In the genomic region with DNA sequence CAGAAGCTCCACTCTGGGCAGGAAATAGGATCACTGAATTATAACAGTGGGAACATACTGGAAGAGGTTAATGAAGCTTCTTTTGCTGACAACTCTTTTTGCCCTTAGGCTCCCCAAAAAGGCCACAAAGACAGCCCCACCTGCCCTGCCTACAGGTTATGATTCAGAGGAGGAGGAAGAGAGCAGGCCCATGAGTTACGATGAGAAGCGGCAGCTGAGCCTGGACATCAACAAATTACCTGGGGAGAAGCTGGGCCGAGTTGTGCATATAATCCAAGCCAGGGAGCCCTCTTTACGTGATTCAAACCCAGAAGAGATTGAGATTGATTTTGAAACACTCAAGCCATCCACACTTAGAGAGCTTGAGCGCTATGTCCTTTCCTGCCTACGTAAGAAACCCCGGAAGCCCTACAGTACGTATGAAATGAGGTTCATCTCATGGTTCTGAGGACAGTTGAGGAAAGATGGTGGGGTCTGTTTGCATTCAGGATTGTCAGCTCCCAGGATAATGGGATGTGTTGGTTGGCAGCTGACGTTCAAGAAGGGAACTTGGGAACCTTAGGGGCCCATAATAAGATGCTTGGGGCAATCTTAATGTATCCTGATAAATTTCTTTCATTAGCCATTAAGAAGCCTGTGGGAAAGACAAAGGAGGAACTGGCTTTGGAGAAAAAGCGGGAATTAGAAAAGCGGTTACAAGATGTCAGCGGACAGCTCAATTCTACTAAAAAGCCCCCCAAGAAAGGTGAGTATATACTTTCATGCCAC, we compare ENCODE assay signal across 1 cellular context.
A peak's percentile ranks its signal among the peaks of the same experiment; 100 is the strongest.
TF ChIP-seq lines count a peak whose summit lies in the region.

No MANE protein-coding gene starts in this region.

TF ChIP-seq in HepG2, 621 proteins besides CTCF, POLR2A, EP300 and RAD21 (continues in another document):
- TF ChIP-seq ZSCAN9 (CRISPR knock-in tag; IDR thresholded peaks at IDR 0.05; ENCODE audit: borderline replicate concordance): no peak
- no peak for TF ChIP-seq ZNF432 (CRISPR knock-in tag; IDR thresholded peaks at IDR 0.05; ENCODE audit: borderline replicate concordance)
- TF ChIP-seq, protein P1, sequence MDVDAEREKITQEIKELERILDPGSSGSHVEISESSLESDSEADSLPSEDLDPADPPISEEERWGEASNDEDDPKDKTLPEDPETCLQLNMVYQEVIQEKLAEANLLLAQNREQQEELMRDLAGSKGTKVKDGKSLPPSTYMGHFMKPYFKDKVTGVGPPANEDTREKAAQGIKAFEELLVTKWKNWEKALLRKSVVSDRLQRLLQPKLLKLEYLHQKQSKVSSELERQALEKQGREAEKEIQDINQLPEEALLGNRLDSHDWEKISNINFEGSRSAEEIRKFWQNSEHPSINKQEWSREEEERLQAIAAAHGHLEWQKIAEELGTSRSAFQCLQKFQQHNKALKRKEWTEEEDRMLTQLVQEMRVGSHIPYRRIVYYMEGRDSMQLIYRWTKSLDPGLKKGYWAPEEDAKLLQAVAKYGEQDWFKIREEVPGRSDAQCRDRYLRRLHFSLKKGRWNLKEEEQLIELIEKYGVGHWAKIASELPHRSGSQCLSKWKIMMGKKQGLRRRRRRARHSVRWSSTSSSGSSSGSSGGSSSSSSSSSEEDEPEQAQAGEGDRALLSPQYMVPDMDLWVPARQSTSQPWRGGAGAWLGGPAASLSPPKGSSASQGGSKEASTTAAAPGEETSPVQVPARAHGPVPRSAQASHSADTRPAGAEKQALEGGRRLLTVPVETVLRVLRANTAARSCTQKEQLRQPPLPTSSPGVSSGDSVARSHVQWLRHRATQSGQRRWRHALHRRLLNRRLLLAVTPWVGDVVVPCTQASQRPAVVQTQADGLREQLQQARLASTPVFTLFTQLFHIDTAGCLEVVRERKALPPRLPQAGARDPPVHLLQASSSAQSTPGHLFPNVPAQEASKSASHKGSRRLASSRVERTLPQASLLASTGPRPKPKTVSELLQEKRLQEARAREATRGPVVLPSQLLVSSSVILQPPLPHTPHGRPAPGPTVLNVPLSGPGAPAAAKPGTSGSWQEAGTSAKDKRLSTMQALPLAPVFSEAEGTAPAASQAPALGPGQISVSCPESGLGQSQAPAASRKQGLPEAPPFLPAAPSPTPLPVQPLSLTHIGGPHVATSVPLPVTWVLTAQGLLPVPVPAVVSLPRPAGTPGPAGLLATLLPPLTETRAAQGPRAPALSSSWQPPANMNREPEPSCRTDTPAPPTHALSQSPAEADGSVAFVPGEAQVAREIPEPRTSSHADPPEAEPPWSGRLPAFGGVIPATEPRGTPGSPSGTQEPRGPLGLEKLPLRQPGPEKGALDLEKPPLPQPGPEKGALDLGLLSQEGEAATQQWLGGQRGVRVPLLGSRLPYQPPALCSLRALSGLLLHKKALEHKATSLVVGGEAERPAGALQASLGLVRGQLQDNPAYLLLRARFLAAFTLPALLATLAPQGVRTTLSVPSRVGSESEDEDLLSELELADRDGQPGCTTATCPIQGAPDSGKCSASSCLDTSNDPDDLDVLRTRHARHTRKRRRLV (CRISPR knock-in tag; IDR thresholded peaks at IDR 0.05): no peak
- TF ChIP-seq ZNF20 (CRISPR knock-in tag; IDR thresholded peaks at IDR 0.05): no peak
- 0 out of 2 replicates have a peak, but pooled peaks have one; percentile 28 for TF ChIP-seq ZFP36L1 (CRISPR knock-in tag; IDR thresholded peaks at IDR 0.05)
- TF ChIP-seq POLR2AphosphoS2 (IDR thresholded peaks at IDR 0.05; ENCODE audit: low read depth, low read length): 0 out of 2 replicates have a peak, but pooled peaks have one; percentile 4
- TF ChIP-seq RAD51 (IDR thresholded peaks at IDR 0.05; ENCODE audit: borderline replicate concordance): no peak
- TF ChIP-seq MAZ (IDR thresholded peaks at IDR 0.05; ENCODE audit: borderline replicate concordance, low read depth, low read length): no peak
- TF ChIP-seq MAZ (CRISPR knock-in tag; IDR thresholded peaks at IDR 0.05; ENCODE audit: low read depth): no peak
- TF ChIP-seq KDM2A (CRISPR knock-in tag; IDR thresholded peaks at IDR 0.05; ENCODE audit: borderline replicate concordance, low read depth): 0 out of 2 replicates have a peak, but pooled peaks have one; percentile 4
- peak; percentile 61 for TF ChIP-seq POLR2G (IDR thresholded peaks at IDR 0.05; ENCODE audit: low read depth, low read length)
- TF ChIP-seq, protein P2, sequence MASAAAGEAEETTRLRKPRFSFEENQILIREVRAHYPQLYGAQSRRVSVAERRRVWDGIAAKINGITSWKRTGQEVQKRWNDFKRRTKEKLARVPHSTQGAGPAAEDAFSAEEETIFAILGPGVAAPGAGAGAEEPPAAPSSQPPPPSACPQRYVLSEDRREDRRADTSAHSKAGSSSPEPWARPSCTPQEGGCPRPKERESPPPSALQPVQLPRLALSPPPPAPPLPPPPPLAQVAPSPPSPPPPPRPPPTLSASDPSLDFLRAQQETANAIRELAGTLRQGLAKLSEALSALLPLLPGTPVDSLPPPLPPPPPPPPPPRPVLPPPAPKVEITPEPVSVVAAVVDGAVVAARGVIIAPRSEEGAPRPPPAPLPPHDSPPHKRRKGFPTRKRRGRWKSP (CRISPR knock-in tag; IDR thresholded peaks at IDR 0.05): no peak
- no peak for TF ChIP-seq ZNF543 (CRISPR knock-in tag; IDR thresholded peaks at IDR 0.05)
- TF ChIP-seq, protein P3, sequence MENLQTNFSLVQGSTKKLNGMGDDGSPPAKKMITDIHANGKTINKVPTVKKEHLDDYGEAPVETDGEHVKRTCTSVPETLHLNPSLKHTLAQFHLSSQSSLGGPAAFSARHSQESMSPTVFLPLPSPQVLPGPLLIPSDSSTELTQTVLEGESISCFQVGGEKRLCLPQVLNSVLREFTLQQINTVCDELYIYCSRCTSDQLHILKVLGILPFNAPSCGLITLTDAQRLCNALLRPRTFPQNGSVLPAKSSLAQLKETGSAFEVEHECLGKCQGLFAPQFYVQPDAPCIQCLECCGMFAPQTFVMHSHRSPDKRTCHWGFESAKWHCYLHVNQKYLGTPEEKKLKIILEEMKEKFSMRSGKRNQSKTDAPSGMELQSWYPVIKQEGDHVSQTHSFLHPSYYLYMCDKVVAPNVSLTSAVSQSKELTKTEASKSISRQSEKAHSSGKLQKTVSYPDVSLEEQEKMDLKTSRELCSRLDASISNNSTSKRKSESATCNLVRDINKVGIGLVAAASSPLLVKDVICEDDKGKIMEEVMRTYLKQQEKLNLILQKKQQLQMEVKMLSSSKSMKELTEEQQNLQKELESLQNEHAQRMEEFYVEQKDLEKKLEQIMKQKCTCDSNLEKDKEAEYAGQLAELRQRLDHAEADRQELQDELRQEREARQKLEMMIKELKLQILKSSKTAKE (CRISPR knock-in tag; IDR thresholded peaks at IDR 0.05; ENCODE audit: borderline replicate concordance): no peak
- TF ChIP-seq, protein P4, sequence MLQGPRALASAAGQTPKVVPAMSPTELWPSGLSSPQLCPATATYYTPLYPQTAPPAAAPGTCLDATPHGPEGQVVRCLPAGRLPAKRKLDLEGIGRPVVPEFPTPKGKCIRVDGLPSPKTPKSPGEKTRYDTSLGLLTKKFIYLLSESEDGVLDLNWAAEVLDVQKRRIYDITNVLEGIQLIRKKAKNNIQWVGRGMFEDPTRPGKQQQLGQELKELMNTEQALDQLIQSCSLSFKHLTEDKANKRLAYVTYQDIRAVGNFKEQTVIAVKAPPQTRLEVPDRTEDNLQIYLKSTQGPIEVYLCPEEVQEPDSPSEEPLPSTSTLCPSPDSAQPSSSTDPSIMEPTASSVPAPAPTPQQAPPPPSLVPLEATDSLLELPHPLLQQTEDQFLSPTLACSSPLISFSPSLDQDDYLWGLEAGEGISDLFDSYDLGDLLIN (CRISPR knock-in tag; IDR thresholded peaks at IDR 0.05; ENCODE audit: borderline replicate concordance): no peak
- TF ChIP-seq RFXAP (CRISPR knock-in tag; IDR thresholded peaks at IDR 0.05; ENCODE audit: borderline replicate concordance): no peak
- TF ChIP-seq ELF1 (CRISPR knock-in tag; IDR thresholded peaks at IDR 0.05): no peak
- TF ChIP-seq ZNF468 (CRISPR knock-in tag; IDR thresholded peaks at IDR 0.05): no peak
- TF ChIP-seq ZNF501 (CRISPR knock-in tag; IDR thresholded peaks at IDR 0.05): no peak
- TF ChIP-seq POLR2AphosphoS5 (IDR thresholded peaks at IDR 0.05; ENCODE audit: low read depth, low read length): peak; percentile 3; the same call in 1 of the 2 replicates
- no peak for TF ChIP-seq POGZ (CRISPR knock-in tag; IDR thresholded peaks at IDR 0.05)
- no peak for TF ChIP-seq FOXK1 (CRISPR knock-in tag; IDR thresholded peaks at IDR 0.05; ENCODE audit: borderline replicate concordance, low read depth)
- TF ChIP-seq, protein P5, sequence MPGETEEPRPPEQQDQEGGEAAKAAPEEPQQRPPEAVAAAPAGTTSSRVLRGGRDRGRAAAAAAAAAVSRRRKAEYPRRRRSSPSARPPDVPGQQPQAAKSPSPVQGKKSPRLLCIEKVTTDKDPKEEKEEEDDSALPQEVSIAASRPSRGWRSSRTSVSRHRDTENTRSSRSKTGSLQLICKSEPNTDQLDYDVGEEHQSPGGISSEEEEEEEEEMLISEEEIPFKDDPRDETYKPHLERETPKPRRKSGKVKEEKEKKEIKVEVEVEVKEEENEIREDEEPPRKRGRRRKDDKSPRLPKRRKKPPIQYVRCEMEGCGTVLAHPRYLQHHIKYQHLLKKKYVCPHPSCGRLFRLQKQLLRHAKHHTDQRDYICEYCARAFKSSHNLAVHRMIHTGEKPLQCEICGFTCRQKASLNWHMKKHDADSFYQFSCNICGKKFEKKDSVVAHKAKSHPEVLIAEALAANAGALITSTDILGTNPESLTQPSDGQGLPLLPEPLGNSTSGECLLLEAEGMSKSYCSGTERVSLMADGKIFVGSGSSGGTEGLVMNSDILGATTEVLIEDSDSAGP (CRISPR knock-in tag; IDR thresholded peaks at IDR 0.05; ENCODE audit: borderline replicate concordance): no peak
- TF ChIP-seq GFI1 (CRISPR knock-in tag; IDR thresholded peaks at IDR 0.05; ENCODE audit: borderline replicate concordance): no peak
- no peak for TF ChIP-seq NBN (conservative IDR thresholded peaks at IDR 0.05)
- no peak for TF ChIP-seq TBX3 (IDR thresholded peaks at IDR 0.05; ENCODE audit: borderline replicate concordance)
- TF ChIP-seq DNMT1 (CRISPR knock-in tag; IDR thresholded peaks at IDR 0.05): no peak
- TF ChIP-seq, protein P6, sequence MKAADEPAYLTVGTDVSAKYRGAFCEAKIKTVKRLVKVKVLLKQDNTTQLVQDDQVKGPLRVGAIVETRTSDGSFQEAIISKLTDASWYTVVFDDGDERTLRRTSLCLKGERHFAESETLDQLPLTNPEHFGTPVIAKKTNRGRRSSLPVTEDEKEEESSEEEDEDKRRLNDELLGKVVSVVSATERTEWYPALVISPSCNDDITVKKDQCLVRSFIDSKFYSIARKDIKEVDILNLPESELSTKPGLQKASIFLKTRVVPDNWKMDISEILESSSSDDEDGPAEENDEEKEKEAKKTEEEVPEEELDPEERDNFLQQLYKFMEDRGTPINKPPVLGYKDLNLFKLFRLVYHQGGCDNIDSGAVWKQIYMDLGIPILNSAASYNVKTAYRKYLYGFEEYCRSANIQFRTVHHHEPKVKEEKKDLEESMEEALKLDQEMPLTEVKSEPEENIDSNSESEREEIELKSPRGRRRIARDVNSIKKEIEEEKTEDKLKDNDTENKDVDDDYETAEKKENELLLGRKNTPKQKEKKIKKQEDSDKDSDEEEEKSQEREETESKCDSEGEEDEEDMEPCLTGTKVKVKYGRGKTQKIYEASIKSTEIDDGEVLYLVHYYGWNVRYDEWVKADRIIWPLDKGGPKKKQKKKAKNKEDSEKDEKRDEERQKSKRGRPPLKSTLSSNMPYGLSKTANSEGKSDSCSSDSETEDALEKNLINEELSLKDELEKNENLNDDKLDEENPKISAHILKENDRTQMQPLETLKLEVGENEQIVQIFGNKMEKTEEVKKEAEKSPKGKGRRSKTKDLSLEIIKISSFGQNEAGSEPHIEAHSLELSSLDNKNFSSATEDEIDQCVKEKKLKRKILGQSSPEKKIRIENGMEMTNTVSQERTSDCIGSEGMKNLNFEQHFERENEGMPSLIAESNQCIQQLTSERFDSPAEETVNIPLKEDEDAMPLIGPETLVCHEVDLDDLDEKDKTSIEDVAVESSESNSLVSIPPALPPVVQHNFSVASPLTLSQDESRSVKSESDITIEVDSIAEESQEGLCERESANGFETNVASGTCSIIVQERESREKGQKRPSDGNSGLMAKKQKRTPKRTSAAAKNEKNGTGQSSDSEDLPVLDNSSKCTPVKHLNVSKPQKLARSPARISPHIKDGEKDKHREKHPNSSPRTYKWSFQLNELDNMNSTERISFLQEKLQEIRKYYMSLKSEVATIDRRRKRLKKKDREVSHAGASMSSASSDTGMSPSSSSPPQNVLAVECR (CRISPR knock-in tag; IDR thresholded peaks at IDR 0.05; ENCODE audit: borderline replicate concordance): peak; percentile 20; the same call in 1 of the 2 replicates
- TF ChIP-seq, protein P7, sequence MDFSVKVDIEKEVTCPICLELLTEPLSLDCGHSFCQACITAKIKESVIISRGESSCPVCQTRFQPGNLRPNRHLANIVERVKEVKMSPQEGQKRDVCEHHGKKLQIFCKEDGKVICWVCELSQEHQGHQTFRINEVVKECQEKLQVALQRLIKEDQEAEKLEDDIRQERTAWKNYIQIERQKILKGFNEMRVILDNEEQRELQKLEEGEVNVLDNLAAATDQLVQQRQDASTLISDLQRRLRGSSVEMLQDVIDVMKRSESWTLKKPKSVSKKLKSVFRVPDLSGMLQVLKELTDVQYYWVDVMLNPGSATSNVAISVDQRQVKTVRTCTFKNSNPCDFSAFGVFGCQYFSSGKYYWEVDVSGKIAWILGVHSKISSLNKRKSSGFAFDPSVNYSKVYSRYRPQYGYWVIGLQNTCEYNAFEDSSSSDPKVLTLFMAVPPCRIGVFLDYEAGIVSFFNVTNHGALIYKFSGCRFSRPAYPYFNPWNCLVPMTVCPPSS (IDR thresholded peaks at IDR 0.05): no peak
- TF ChIP-seq XRCC5 (optimal IDR thresholded peaks at IDR 0.05; ENCODE audit: low read length): no peak
